ENCODE assay signal across 26 cellular contexts in genomic region chr7:77407906-77408305, GRCh38.
DNase-seq lines count a peak whose midpoint lies in the region; ATAC-seq and TF ChIP-seq lines count a peak whose summit lies in the region.
"Had no signal": no experiment of that assay in that cellular context is flagged by ENCODE, and none has a peak within 500 bp of the region (broad histone marks: within the 10 kb centered on the region; RNA-seq: fewer than 3 reads in every experiment).

No MANE protein-coding gene starts in this region.

- H3K36me3 Mint-ChIP-seq in memory B cell: peaks cover 7% of the 10 kb centered on the region
- H3K36me3 Mint-ChIP-seq: activated naive CD4-positive, alpha-beta T cell treated with anti-CD3 and anti-CD28 coated beads, Interleukin-2, amount 50 U/mL, for 72 hours had no signal

- peak overlapping the region; percentile 96 for H3K27ac ChIP-seq in RWPE2 (ENCODE audit: poor library complexity, severe bottlenecking)
- H3K27ac ChIP-seq: gastrocnemius medialis, prostate gland had no signal

- H3K27me3 ChIP-seq in RWPE2 (ENCODE audit: insufficient read depth, poor library complexity, severe bottlenecking): no peaks in the 10 kb centered on the region
- H3K27me3 ChIP-seq: gastrocnemius medialis had no signal

- H3K36me3 ChIP-seq in RWPE2 (ENCODE audit: low read depth): no peaks in the 10 kb centered on the region
- H3K36me3 ChIP-seq: BE2C, gastrocnemius medialis, prostate gland had no signal

- H3K9me3 ChIP-seq in RWPE2 (ENCODE audit: severe bottlenecking): no peaks in the 10 kb centered on the region
- H3K9me3 ChIP-seq: BE2C, gastrocnemius medialis, prostate gland had no signal

- no peaks in the 10 kb centered on the region for H3K9me3 Mint-ChIP-seq in memory B cell
- H3K9me3 Mint-ChIP-seq: activated naive CD4-positive, alpha-beta T cell treated with anti-CD3 and anti-CD28 coated beads, Interleukin-2, amount 50 U/mL, for 72 hours; activated T-helper 17 cell treated with anti-CD3 and anti-CD28 coated beads, Interleukin-2, amount 50 U/mL, for 72 hours had no signal

- no peaks in the 10 kb centered on the region for H3K27me3 Mint-ChIP-seq in memory B cell
- H3K27me3 Mint-ChIP-seq: activated T-helper 17 cell treated with anti-CD3 and anti-CD28 coated beads, Interleukin-2, amount 50 U/mL, for 72 hours had no signal

- no peak overlapping the region for H3K4me3 ChIP-seq in RWPE2 (ENCODE audit: severe bottlenecking)
- H3K4me3 ChIP-seq: gastrocnemius medialis, lung, prostate gland had no signal

- peaks cover 16% of the 10 kb centered on the region for H3K4me1 Mint-ChIP-seq in memory B cell
- H3K4me1 Mint-ChIP-seq: activated T-helper 17 cell treated with anti-CD3 and anti-CD28 coated beads, Interleukin-2, amount 50 U/mL, for 72 hours had no signal

- peak overlapping the region; percentile 14 for H3K27ac Mint-ChIP-seq in memory B cell
- H3K27ac Mint-ChIP-seq: activated naive CD4-positive, alpha-beta T cell treated with anti-CD3 and anti-CD28 coated beads, Interleukin-2, amount 50 U/mL, for 72 hours; activated T-helper 17 cell treated with anti-CD3 and anti-CD28 coated beads, Interleukin-2, amount 50 U/mL, for 72 hours had no signal

- ATAC-seq in GM19463 (IDR thresholded peaks at IDR 0.05; ENCODE audit: unreplicated experiment): peak; percentile 51
- ATAC-seq in RWPE2 (ENCODE audit: low read depth): no peak
- no peak for ATAC-seq in memory B cell (ENCODE audit: low read depth)
- ATAC-seq in HG03135 (IDR thresholded peaks at IDR 0.05; ENCODE audit: unreplicated experiment): no peak
- ATAC-seq: activated naive CD4-positive, alpha-beta T cell treated with anti-CD3 and anti-CD28 coated beads, Interleukin-2, amount 50 U/mL, for 72 hours; activated T-helper 17 cell treated with anti-CD3 and anti-CD28 coated beads, Interleukin-2, amount 50 U/mL, for 72 hours; gastrocnemius medialis; HCT116 had no signal

- TF ChIP-seq CTCF in RWPE2 (IDR thresholded peaks at IDR 0.05; ENCODE audit: poor library complexity, severe bottlenecking): no peak

- H3K4me1 ChIP-seq in RWPE2 (ENCODE audit: insufficient read depth, poor library complexity, severe bottlenecking): peaks cover 26% of the 10 kb centered on the region
- H3K4me1 ChIP-seq: BE2C, gastrocnemius medialis, prostate gland had no signal

- peak; percentile 34 to 79 for DNase-seq in NOMO-1 (lab: John Stamatoyannopoulos, UW; ENCODE audit: unreplicated experiment in 2 of 2)
- no peak for DNase-seq in NOMO-1 treated with dmso at 0.1 percent for 144 hours (lab: John Stamatoyannopoulos, UW; ENCODE audit: unreplicated experiment)
- DNase-seq in RWPE2 (ENCODE audit: low spot score): no peak
- no peak for DNase-seq in memory B cell (ENCODE audit: low spot score in 2 of 2)
- no peak for DNase-seq in kidney glomerular epithelial cell (lab: John Stamatoyannopoulos, UW)
- DNase-seq in COR-L47 (lab: John Stamatoyannopoulos, UW): no peak
- DNase-seq: 8988T; activated CD4-positive, alpha-beta T cell treated with anti-CD3 and anti-CD28 coated beads, Interleukin-2, amount 50 U/mL, for 48 hours; activated CD4-positive, CD25-positive, alpha-beta regulatory T cell; activated CD8-positive, alpha-beta memory T cell treated with anti-CD3 and anti-CD28 coated beads, Interleukin-2, amount 50 U/mL, for 48 hours; aorta; BE2C; caudate nucleus; DMS79 treated with DMSO at 0.1 percent for 48 hours; gastrocnemius medialis; KBM-7; NCI-H1694; NCI-H524; T1000 had no signal

- H3K4me3 Mint-ChIP-seq in memory B cell: no peak overlapping the region
- H3K4me3 Mint-ChIP-seq: activated T-helper 17 cell treated with anti-CD3 and anti-CD28 coated beads, Interleukin-2, amount 50 U/mL, for 72 hours had no signal

Comparison
In these comparisons a context has a peak if more than half of its experiments do, and no peak if none do; other contexts are left out.
1. DNase-seq: peak in NOMO-1 (2 of 2); none in NOMO-1 treated with dmso at 0.1 percent for 144 hours (single experiment), RWPE2 (single experiment), memory B cell (0 of 2), kidney glomerular epithelial cell (single experiment) and COR-L47 (single experiment).